ENCODE assay signal across 9 cellular contexts in the genomic region with DNA sequence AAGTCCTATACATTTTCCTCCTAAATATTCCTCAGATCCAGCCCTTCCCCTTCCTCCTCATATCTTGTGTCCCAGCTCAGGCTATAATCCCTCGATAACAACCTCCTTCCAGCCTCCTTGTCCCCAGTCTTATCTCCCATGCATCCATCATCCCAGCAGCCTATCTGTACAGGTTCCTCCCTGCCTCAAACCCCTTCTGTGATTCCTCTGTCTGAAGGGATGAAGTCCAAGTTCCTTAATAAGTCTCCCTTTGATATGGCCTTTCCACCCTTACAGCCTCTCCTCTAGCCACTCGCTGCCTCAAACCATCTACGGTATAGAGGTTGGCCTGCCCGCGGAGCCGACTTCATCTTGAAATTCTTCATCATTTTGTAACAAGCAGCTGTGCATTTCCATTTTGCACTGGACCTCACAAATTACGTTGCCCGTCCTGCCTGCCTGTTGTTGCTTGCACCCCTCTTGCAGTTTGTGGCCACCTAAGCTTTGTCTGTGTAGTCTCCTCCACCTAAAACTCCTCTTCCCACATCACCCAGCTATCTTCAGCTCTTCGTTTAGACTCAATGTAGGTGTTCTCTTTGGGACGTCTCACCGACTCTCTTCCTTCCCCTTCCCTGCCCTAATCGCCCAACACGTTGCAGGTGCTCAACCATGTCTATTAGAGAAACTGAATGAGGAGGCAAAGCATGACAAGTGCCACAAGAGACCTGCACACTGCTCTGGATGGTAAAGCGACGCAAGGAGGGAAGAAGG. TPM values are rescaled to one million over a fixed set of nuclear protein-coding genes. Genes with fewer than 3 reads are reported as not detected.
A peak's percentile ranks its signal among the peaks of the same experiment; 100 is the strongest.
DNase-seq lines count a peak whose midpoint lies in the region; TF ChIP-seq lines count a peak whose summit lies in the region.
"Had no signal": no experiment of that assay in that cellular context is flagged by ENCODE, and none has a peak within 500 bp of the region (broad histone marks: within the 10 kb centered on the region; RNA-seq: fewer than 3 reads in every experiment).

No MANE protein-coding gene starts in this region.

- peak overlapping the region; percentile 14 to 46 for H2BK12ac ChIP-seq in mesenchymal stem cell (ENCODE audit: low read length in 2 of 2)

- H2BK15ac ChIP-seq in mesenchymal stem cell (ENCODE audit: low read depth, poor library complexity, severe bottlenecking), result no peak overlapping the region

- H3K27me3 Mint-ChIP-seq in activated naive CD4-positive, alpha-beta T cell treated with anti-CD3 and anti-CD28 coated beads, Interleukin-2, amount 10 ng/mL, durations not matched to agents 7 days and 5 days, result peaks cover 18% of the 10 kb centered on the region
- H3K27me3 Mint-ChIP-seq in type B pancreatic cell, result no peaks in the 10 kb centered on the region

- no peak for DNase-seq in activated naive CD4-positive, alpha-beta T cell treated with anti-CD3 and anti-CD28 coated beads, Interleukin-2, amount 10 ng/mL, durations not matched to agents 7 days and 5 days
- no peak for DNase-seq in activated naive CD4-positive, alpha-beta T cell (lab: John Stamatoyannopoulos, UW)
- DNase-seq in mesenchymal stem cell, result no peak
- no peak for DNase-seq in type B pancreatic cell (ENCODE audit: extremely low spot score, unreplicated experiment)
- DNase-seq in SKM-1 (lab: John Stamatoyannopoulos, UW; ENCODE audit: unreplicated experiment), result no peak
- DNase-seq in KG1 (lab: John Stamatoyannopoulos, UW), result no peak
- no peak for DNase-seq in NCI-H146 treated with DMSO at 0.1 percent for 48 hours (lab: John Stamatoyannopoulos, UW; ENCODE audit: unreplicated experiment)

- H3K36me3 Mint-ChIP-seq in activated naive CD4-positive, alpha-beta T cell treated with anti-CD3 and anti-CD28 coated beads, Interleukin-2, amount 10 ng/mL, durations not matched to agents 7 days and 5 days, result peaks cover 12% of the 10 kb centered on the region
- H3K36me3 Mint-ChIP-seq in type B pancreatic cell, result peaks cover 6% of the 10 kb centered on the region

- H3K27ac ChIP-seq in angular gyrus (ENCODE audit: low read depth, low read length) (peak overlapping the region; percentile 62), mesenchymal stem cell (ENCODE audit: low read length, poor library complexity, severe bottlenecking) (no peak overlapping the region)

- no peaks in the 10 kb centered on the region for H3K9me3 Mint-ChIP-seq in activated naive CD4-positive, alpha-beta T cell treated with anti-CD3 and anti-CD28 coated beads, Interleukin-2, amount 10 ng/mL, durations not matched to agents 7 days and 5 days
- H3K9me3 Mint-ChIP-seq in type B pancreatic cell, result no peaks in the 10 kb centered on the region

- H3K9me3 ChIP-seq in mesenchymal stem cell (ENCODE audit: control insufficient read depth, low read length), result no peaks in the 10 kb centered on the region
- H3K9me3 ChIP-seq: mucosa of descending colon had no signal

- peak overlapping the region; percentile 21 for H4K8ac ChIP-seq in mesenchymal stem cell (ENCODE audit: low read length)

- WGBS in mesenchymal stem cell, result 60% methylated on average over 15 of the region's 15 CpGs

- H3K4me3 Mint-ChIP-seq in activated naive CD4-positive, alpha-beta T cell treated with anti-CD3 and anti-CD28 coated beads, Interleukin-2, amount 10 ng/mL, durations not matched to agents 7 days and 5 days, result peak overlapping the region; percentile 98
- peak overlapping the region; percentile 97 for H3K4me3 Mint-ChIP-seq in type B pancreatic cell

- H3K14ac ChIP-seq in mesenchymal stem cell (ENCODE audit: low read length in 2 of 2), result no peak overlapping the region

- peak overlapping the region in 1 of 2 experiments; percentile 60 for H3K4me3 ChIP-seq in mesenchymal stem cell (ENCODE audit: insufficient read depth in 1 of 2, low read depth in 1 of 2, low read length in 2 of 2)

- H2BK120ac ChIP-seq in mesenchymal stem cell (ENCODE audit: low read depth, low read length), result no peak overlapping the region

- H3K9ac ChIP-seq in mesenchymal stem cell (ENCODE audit: low read length), result peak overlapping the region; percentile 23

- no peak overlapping the region for H2AK5ac ChIP-seq in mesenchymal stem cell (ENCODE audit: low read length, severe bottlenecking)

- H3K79me1 ChIP-seq in mesenchymal stem cell (replicated peaks; ENCODE audit: low read length, poor library complexity, severe bottlenecking), result peaks cover 9% of the 10 kb centered on the region

- no peak overlapping the region for H3K23ac ChIP-seq in mesenchymal stem cell (ENCODE audit: low read length in 2 of 2)

- H3K4me2 ChIP-seq in mesenchymal stem cell (ENCODE audit: low read length, poor library complexity, severe bottlenecking), result peak overlapping the region; percentile 41

- peaks cover 30% of the 10 kb centered on the region for H3K4me1 Mint-ChIP-seq in activated naive CD4-positive, alpha-beta T cell treated with anti-CD3 and anti-CD28 coated beads, Interleukin-2, amount 10 ng/mL, durations not matched to agents 7 days and 5 days
- H3K4me1 Mint-ChIP-seq in type B pancreatic cell (ENCODE audit: unreplicated experiment), result peaks cover 11% of the 10 kb centered on the region

- H3K36me3 ChIP-seq in mesenchymal stem cell (ENCODE audit: control insufficient read depth in 1 of 2, insufficient read depth in 2 of 2, low read depth in 1 of 2, low read length in 2 of 2), result peaks cover 10 to 22% of the 10 kb centered on the region in 2 experiments

- TF ChIP-seq CTCF in type B pancreatic cell (conservative IDR thresholded peaks at IDR 0.05), result no peak

- peak overlapping the region in 1 of 2 experiments; percentile 7 for H3K18ac ChIP-seq in mesenchymal stem cell (ENCODE audit: low read depth in 1 of 2, low read length in 2 of 2)

- peaks cover 12% of the 10 kb centered on the region for H3K4me1 ChIP-seq in mesenchymal stem cell (ENCODE audit: control insufficient read depth, insufficient read depth, low read depth, low read length)

- H2AFZ ChIP-seq in mesenchymal stem cell (ENCODE audit: low read depth, low read length), result peak overlapping the region; percentile 3

- no peak overlapping the region for H2BK5ac ChIP-seq in mesenchymal stem cell (ENCODE audit: low read depth, low read length, poor library complexity, severe bottlenecking)

- H4K91ac ChIP-seq in mesenchymal stem cell (ENCODE audit: low read length), result no peak overlapping the region

- no peaks in the 10 kb centered on the region for H3K27me3 ChIP-seq in mesenchymal stem cell (ENCODE audit: control insufficient read depth in 1 of 2, insufficient read depth in 1 of 2, low read length in 2 of 2)

- CTCF ChIA-PET in activated naive CD4-positive, alpha-beta T cell treated with anti-CD3 and anti-CD28 coated beads, Interleukin-2, amount 10 ng/mL, durations not matched to agents 7 days and 5 days (lab: Charles Lee), result interaction anchor here (1.0 to 10.5 kb wide), 21 partner anchors 9 to 135 kb away, joined by 3 to 151 read pairs (median 5); a partner anchor contains a TSS

- H3K4ac ChIP-seq in mesenchymal stem cell (ENCODE audit: low read depth in 1 of 2, low read length in 2 of 2), result peak overlapping the region in 1 of 2 experiments; percentile 5

- peak overlapping the region; percentile 43 for H3K27ac Mint-ChIP-seq in activated naive CD4-positive, alpha-beta T cell treated with anti-CD3 and anti-CD28 coated beads, Interleukin-2, amount 10 ng/mL, durations not matched to agents 7 days and 5 days
- H3K27ac Mint-ChIP-seq in type B pancreatic cell, result peak overlapping the region; percentile 95

RNA-seq across cellular contexts. Expression of a gene that starts 0.8 kb away (rescaled TPM):
- 75.6 TPM for polyA plus RNA-seq in mesenchymal stem cell (2013, experiment 1 of 2)
- polyA plus RNA-seq in mesenchymal stem cell (2013, experiment 2 of 2), result 69.9 TPM
- 187 and 217 TPM in 2 replicates for total RNA-seq in type B pancreatic cell (ENCODE audit: low replicate concordance)

RNA-seq across cellular contexts. Expression of a gene that starts 12.5 kb away (rescaled TPM):
- not detected for polyA plus RNA-seq in mesenchymal stem cell (2013, experiment 1 of 2)
- not detected for polyA plus RNA-seq in mesenchymal stem cell (2013, experiment 2 of 2)
- 20.0 and 32.5 TPM in 2 replicates for total RNA-seq in type B pancreatic cell (ENCODE audit: low replicate concordance)

RNA-seq across cellular contexts. Expression of a gene that starts 28.8 kb away (rescaled TPM):
- polyA plus RNA-seq in mesenchymal stem cell (2013, experiment 1 of 2), result 6.1 TPM
- 5.4 TPM for polyA plus RNA-seq in mesenchymal stem cell (2013, experiment 2 of 2)
- total RNA-seq in type B pancreatic cell (ENCODE audit: low replicate concordance), result 12.8 and 16.3 TPM in 2 replicates
